In the genomic region with DNA sequence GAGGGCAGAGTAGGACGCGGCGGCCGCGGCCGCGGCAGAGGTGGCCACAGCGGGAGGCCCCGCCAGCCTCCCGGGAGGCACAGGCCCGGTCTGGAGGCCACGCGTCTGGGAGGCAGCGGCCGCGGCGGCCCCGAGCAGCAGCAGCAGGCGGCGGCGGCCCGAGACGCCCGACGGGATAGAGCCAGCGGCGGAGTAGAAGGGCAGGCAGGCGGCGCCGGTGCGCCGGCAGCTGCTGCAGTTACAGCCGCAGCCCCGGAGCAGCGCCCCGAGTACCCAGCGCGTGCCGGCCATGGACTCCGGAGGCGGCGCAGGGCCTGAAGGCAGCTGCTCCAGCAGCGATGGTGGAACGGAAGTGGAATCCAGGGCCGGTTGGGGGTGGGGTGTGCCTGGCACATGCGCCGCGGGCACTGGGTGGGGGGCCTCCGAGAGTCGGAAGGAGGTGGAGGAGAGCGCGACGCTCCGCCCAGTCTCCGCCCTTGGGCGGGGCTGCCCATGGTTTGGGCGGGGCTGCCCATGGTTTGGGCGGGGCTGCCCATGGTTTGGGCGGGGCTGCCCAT, we compare ENCODE assay signal across 8 cellular contexts. TPM values are rescaled to one million over a fixed set of nuclear protein-coding genes. Genes with fewer than 3 reads are reported as not detected.
DNase-seq lines count a peak whose midpoint lies in the region; ATAC-seq and TF ChIP-seq lines count a peak whose summit lies in the region.

A gene with protein sequence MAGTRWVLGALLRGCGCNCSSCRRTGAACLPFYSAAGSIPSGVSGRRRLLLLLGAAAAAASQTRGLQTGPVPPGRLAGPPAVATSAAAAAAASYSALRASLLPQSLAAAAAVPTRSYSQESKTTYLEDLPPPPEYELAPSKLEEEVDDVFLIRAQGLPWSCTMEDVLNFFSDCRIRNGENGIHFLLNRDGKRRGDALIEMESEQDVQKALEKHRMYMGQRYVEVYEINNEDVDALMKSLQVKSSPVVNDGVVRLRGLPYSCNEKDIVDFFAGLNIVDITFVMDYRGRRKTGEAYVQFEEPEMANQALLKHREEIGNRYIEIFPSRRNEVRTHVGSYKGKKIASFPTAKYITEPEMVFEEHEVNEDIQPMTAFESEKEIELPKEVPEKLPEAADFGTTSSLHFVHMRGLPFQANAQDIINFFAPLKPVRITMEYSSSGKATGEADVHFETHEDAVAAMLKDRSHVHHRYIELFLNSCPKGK (minus strand): TSS at position 354 of the 557 bp plus-strand sequence. CDS start 63 bp downstream, at position 291.

- peak within 1 kb of the TSS; percentile 96 for H3K27ac Mint-ChIP-seq in activated naive CD8-positive, alpha-beta T cell treated with anti-CD3 and anti-CD28 coated beads, Interleukin-2, amount 50 U/mL, for 24 hours

- H3K36me3 ChIP-seq in transverse colon = peaks cover 0 to 5% (median 2%) of the 10 kb centered on the region in 4 donors

- no peaks in the 10 kb centered on the region for H3K9me3 Mint-ChIP-seq in activated naive CD8-positive, alpha-beta T cell treated with anti-CD3 and anti-CD28 coated beads, Interleukin-2, amount 50 U/mL, for 24 hours

- intact Hi-C loops in cardiac septum (cut with DNase I) = loop anchor here (1.0 to 5.0 kb wide), 4 partner anchors 63 to 153 kb away; a partner anchor contains a TSS
- intact Hi-C loops in transverse colon (cut with DNase I; ENCODE audit: low total_unique reads) = loop anchor here (5.0 kb wide), 1 partner anchor 1728 kb away; a partner anchor contains a TSS

- peak; percentile 78 for DNase-seq in NCI-H1105 (lab: John Stamatoyannopoulos, UW)
- DNase-seq in SW480 (ENCODE audit: low spot score) = peak; percentile 86
- DNase-seq in activated naive CD8-positive, alpha-beta T cell treated with anti-CD3 and anti-CD28 coated beads, Interleukin-2, amount 50 U/mL, for 24 hours = peak; percentile 93
- DNase-seq in cardiac septum (ENCODE audit: low spot score) = peak; percentile 97
- DNase-seq in pons (ENCODE audit: low spot score) = peak; percentile 89
- peak; percentile 96 for DNase-seq in transverse colon

- peak within 1 kb of the TSS; percentile 95 to 99 (median 98) for H3K27ac ChIP-seq in transverse colon

- H3K9me3 ChIP-seq in transverse colon = no peaks in the 10 kb centered on the region

- peak; percentile 65 for ATAC-seq in HG02623 (IDR thresholded peaks at IDR 0.05; ENCODE audit: unreplicated experiment)
- ATAC-seq in activated naive CD8-positive, alpha-beta T cell treated with anti-CD3 and anti-CD28 coated beads, Interleukin-2, amount 50 U/mL, for 24 hours = peak; percentile 75

- WGBS in transverse colon (ENCODE audit: low coverage in 1 of 2), 2 donors = 2% methylated on average over 26 of the region's 59 CpGs; no CpG with 5 or more reads in 1 of the 2 donors

- H3K27me3 Mint-ChIP-seq in activated naive CD8-positive, alpha-beta T cell treated with anti-CD3 and anti-CD28 coated beads, Interleukin-2, amount 50 U/mL, for 24 hours = no peaks in the 10 kb centered on the region

- in situ Hi-C loops in transverse colon (cut with MboI; ENCODE audit: low pct_ligation_motif_present in 1 of 4, low pct_unique_long_range_greater_than_20kb in 1 of 4, low sequenced_read_pairs in 3 of 4) = loop anchor here in 1 of 4 donors (25.0 kb wide), 1 partner anchor 173 kb away; no protein-coding TSS in a partner anchor

- peak; percentile 80 for TF ChIP-seq POLR2A in transverse colon (IDR thresholded peaks at IDR 0.05)

- peak within 1 kb of the TSS; percentile 82 to 98 (median 90) for H3K4me3 ChIP-seq in transverse colon

- peaks cover 4 to 26% (median 8%) of the 10 kb centered on the region in 4 donors for H3K4me1 ChIP-seq in transverse colon

- no peak for TF ChIP-seq EP300 in transverse colon (IDR thresholded peaks at IDR 0.05; ENCODE audit: low read depth)

- no peaks in the 10 kb centered on the region for H3K27me3 ChIP-seq in transverse colon

- peak within 1 kb of the TSS; percentile 93 for H3K4me3 Mint-ChIP-seq in activated naive CD8-positive, alpha-beta T cell treated with anti-CD3 and anti-CD28 coated beads, Interleukin-2, amount 50 U/mL, for 24 hours

- peaks cover 70% of the 10 kb centered on the region for H3K4me1 Mint-ChIP-seq in activated naive CD8-positive, alpha-beta T cell treated with anti-CD3 and anti-CD28 coated beads, Interleukin-2, amount 50 U/mL, for 24 hours

- H3K36me3 Mint-ChIP-seq in activated naive CD8-positive, alpha-beta T cell treated with anti-CD3 and anti-CD28 coated beads, Interleukin-2, amount 50 U/mL, for 24 hours (ENCODE audit: low read depth) = peaks cover 25% of the 10 kb centered on the region

- peak; percentile 10 for TF ChIP-seq CTCF in GM12873 (IDR thresholded peaks at IDR 0.05; ENCODE audit: insufficient read depth, low read depth, low read length, missing control alignments)
- TF ChIP-seq CTCF in transverse colon (IDR thresholded peaks at IDR 0.05) = no peak

RNA-seq across cellular contexts. Expression of the gene that starts here (rescaled TPM):
- total RNA-seq in cardiac septum = 83.5 TPM
- 10 to 100 TPM; 42.6 to 63.2 (median 60.8) TPM for total RNA-seq in transverse colon

Comparison
In these comparisons a context has a peak if more than half of its experiments do, and no peak if none do; other contexts are left out.
1. Peak in every context shown above with its lines: DNase-seq, ATAC-seq, H3K4me3 ChIP-seq and H3K27ac ChIP-seq.